ENCODE assay signal across 36 cellular contexts in genomic region chr9:29968831-29969230, GRCh38.
"Had no signal": no experiment of that assay in that cellular context is flagged by ENCODE, and none has a peak within 500 bp of the region (broad histone marks: within the 10 kb centered on the region; RNA-seq: fewer than 3 reads in every experiment).

No MANE protein-coding gene starts in this region.

- H3K9me3 Mint-ChIP-seq: activated CD8-positive, alpha-beta T cell treated with anti-CD3 and anti-CD28 coated beads for 36 hours; activated naive CD4-positive, alpha-beta T cell treated with anti-CD3 and anti-CD28 coated beads for 36 hours; activated naive CD4-positive, alpha-beta T cell treated with anti-CD3 and anti-CD28 coated beads, Interleukin-2, amount 50 U/mL, for 24 hours; activated naive CD8-positive, alpha-beta T cell treated with anti-CD3 and anti-CD28 coated beads for 36 hours; activated naive CD8-positive, alpha-beta T cell treated with anti-CD3 and anti-CD28 coated beads, Interleukin-2, amount 50 U/mL, for 24 hours; activated T-helper 1 cell treated with anti-CD3 and anti-CD28 coated beads, Interleukin-12 subunit alpha, Interleukin-12 subunit beta, Interleukin-2, Interleukin-4 antibody, amounts not matched to agents 30 ng/mL and 10 ng/mL and 1 ng/mL, durations not matched to agents 14 hours and 24 hours and 36 hours; brain; T-helper 2 cell treated with Interferon-gamma antibody and Interleukin-4, amounts not matched to agents 5 μg/mL and 100 μg/mL, for 36 hours had no signal

- H3K4me1 Mint-ChIP-seq: activated B cell treated with CpG ODN at 0.5 μM for 24 hours; activated naive CD4-positive, alpha-beta T cell treated with anti-CD3 and anti-CD28 coated beads, Interleukin-2, amount 50 U/mL, for 24 hours; activated naive CD8-positive, alpha-beta T cell treated with anti-CD3 and anti-CD28 coated beads for 36 hours; activated naive CD8-positive, alpha-beta T cell treated with anti-CD3 and anti-CD28 coated beads, Interleukin-2, amount 50 U/mL, for 24 hours; brain; central memory CD8-positive, alpha-beta T cell; T-helper 17 cell had no signal

- H3K4me3 Mint-ChIP-seq: activated B cell treated with CpG ODN at 0.5 μM for 24 hours; activated CD8-positive, alpha-beta T cell treated with anti-CD3 and anti-CD28 coated beads for 36 hours; activated naive CD4-positive, alpha-beta T cell treated with anti-CD3 and anti-CD28 coated beads for 36 hours; activated naive CD4-positive, alpha-beta T cell treated with anti-CD3 and anti-CD28 coated beads, Interleukin-2, amount 50 U/mL, for 24 hours; activated naive CD8-positive, alpha-beta T cell treated with anti-CD3 and anti-CD28 coated beads for 36 hours; activated naive CD8-positive, alpha-beta T cell treated with anti-CD3 and anti-CD28 coated beads, Interleukin-2, amount 50 U/mL, for 24 hours; activated T-helper 1 cell treated with anti-CD3 and anti-CD28 coated beads, Interleukin-12 subunit alpha, Interleukin-12 subunit beta, Interleukin-2, Interleukin-4 antibody, amounts not matched to agents 30 ng/mL and 10 ng/mL and 1 ng/mL, durations not matched to agents 14 hours and 24 hours and 36 hours; brain; central memory CD8-positive, alpha-beta T cell; T-helper 17 cell; T-helper 2 cell treated with Interferon-gamma antibody and Interleukin-4, amounts not matched to agents 5 μg/mL and 100 μg/mL, for 36 hours had no signal

- H3K27ac Mint-ChIP-seq: activated B cell treated with CpG ODN at 0.5 μM for 24 hours; activated CD8-positive, alpha-beta T cell treated with anti-CD3 and anti-CD28 coated beads for 36 hours; activated naive CD4-positive, alpha-beta T cell treated with anti-CD3 and anti-CD28 coated beads for 36 hours; activated naive CD4-positive, alpha-beta T cell treated with anti-CD3 and anti-CD28 coated beads, Interleukin-2, amount 50 U/mL, for 24 hours; activated naive CD8-positive, alpha-beta T cell treated with anti-CD3 and anti-CD28 coated beads for 36 hours; activated naive CD8-positive, alpha-beta T cell treated with anti-CD3 and anti-CD28 coated beads, Interleukin-2, amount 50 U/mL, for 24 hours; activated T-helper 1 cell treated with anti-CD3 and anti-CD28 coated beads, Interleukin-12 subunit alpha, Interleukin-12 subunit beta, Interleukin-2, Interleukin-4 antibody, amounts not matched to agents 30 ng/mL and 10 ng/mL and 1 ng/mL, durations not matched to agents 14 hours and 24 hours and 36 hours; activated T-helper 2 cell treated with anti-CD3 and anti-CD28 coated beads, Interferon-gamma antibody, Interleukin-2, Interleukin-4, amounts not matched to agents 10 μg/mL and 5 μg/mL and 100 μg/mL, durations not matched to agents 14 hours and 24 hours and 36 hours; brain; T-helper 17 cell; T-helper 2 cell treated with Interferon-gamma antibody and Interleukin-4, amounts not matched to agents 5 μg/mL and 100 μg/mL, for 36 hours had no signal

- FAIRE-seq: colon, endometrium, endothelial cell of umbilical vein had no signal

- H3K27me3 ChIP-seq: adrenal gland, cardiac muscle cell, esophagus squamous epithelium, gastroesophageal sphincter had no signal

- H3K36me3 ChIP-seq: adrenal gland, breast epithelium, cardiac muscle cell, esophagus squamous epithelium, gastroesophageal sphincter, WERI-Rb-1 had no signal

- H3K36me3 Mint-ChIP-seq: activated naive CD4-positive, alpha-beta T cell treated with anti-CD3 and anti-CD28 coated beads, Interleukin-2, amount 50 U/mL, for 24 hours; activated naive CD8-positive, alpha-beta T cell treated with anti-CD3 and anti-CD28 coated beads for 36 hours; brain had no signal

- ATAC-seq: activated CD4-positive, CD25-positive, alpha-beta regulatory T cell treated with anti-CD3 and anti-CD28 coated beads, Interleukin-2, amount 50 U/mL, for 24 hours; activated CD8-positive, alpha-beta T cell treated with anti-CD3 and anti-CD28 coated beads for 36 hours; activated naive CD8-positive, alpha-beta T cell treated with anti-CD3 and anti-CD28 coated beads, Interleukin-2, amount 50 U/mL, for 24 hours; gastroesophageal sphincter; T-helper 17 cell had no signal

- H3K27me3 Mint-ChIP-seq: activated B cell treated with CpG ODN at 0.5 μM for 24 hours; activated CD8-positive, alpha-beta T cell treated with anti-CD3 and anti-CD28 coated beads for 36 hours; activated naive CD4-positive, alpha-beta T cell treated with anti-CD3 and anti-CD28 coated beads, Interleukin-2, amount 50 U/mL, for 24 hours; activated naive CD8-positive, alpha-beta T cell treated with anti-CD3 and anti-CD28 coated beads for 36 hours; activated naive CD8-positive, alpha-beta T cell treated with anti-CD3 and anti-CD28 coated beads, Interleukin-2, amount 50 U/mL, for 24 hours; central memory CD8-positive, alpha-beta T cell; T-helper 17 cell had no signal

- DNase-seq: activated B cell treated with CpG ODN at 0.5 μM for 24 hours; activated CD4-positive, alpha-beta T cell treated with anti-CD3 and anti-CD28 coated beads for 48 hours; activated CD4-positive, alpha-beta T cell treated with anti-CD3 and anti-CD28 coated beads, Interleukin-2, amount 50 U/mL, for 1 hour; activated CD4-positive, alpha-beta T cell treated with anti-CD3 and anti-CD28 coated beads, Interleukin-2, amount 50 U/mL, for 48 hours; activated CD8-positive, alpha-beta memory T cell treated with anti-CD3 and anti-CD28 coated beads for 24 hours; activated CD8-positive, alpha-beta T cell treated with anti-CD3 and anti-CD28 coated beads for 36 hours; activated effector memory CD4-positive, alpha-beta T cell treated with anti-CD3 and anti-CD28 coated beads, Interleukin-2, amount 50 U/mL, for 16 hours; activated naive CD4-positive, alpha-beta T cell treated with anti-CD3 and anti-CD28 coated beads for 36 hours; activated naive CD8-positive, alpha-beta T cell treated with anti-CD3 and anti-CD28 coated beads for 36 hours; activated naive CD8-positive, alpha-beta T cell treated with anti-CD3 and anti-CD28 coated beads, Interleukin-2, amount 50 U/mL, for 24 hours; activated T-cell treated with anti-CD3 and anti-CD28 coated beads, Interleukin-2, amount 50 U/mL, for 1 hour; activated T-cell treated with anti-CD3 and anti-CD28 coated beads, Interleukin-2, amount 50 U/mL, for 48 hours; adrenal gland; amygdala; aorta; effector CD8-positive, alpha-beta T cell; esophagus squamous epithelium; foreskin melanocyte; T-helper 1 cell; T-helper 17 cell; T1000; WERI-Rb-1 had no signal

- H3K27ac ChIP-seq: adrenal gland, breast epithelium, cardiac muscle cell, epithelial cell of prostate, esophagus squamous epithelium, gastroesophageal sphincter, WERI-Rb-1 had no signal

- H3K9me3 ChIP-seq: adrenal gland, breast epithelium, esophagus squamous epithelium, gastroesophageal sphincter had no signal

- H3K4me1 ChIP-seq: adrenal gland, breast epithelium, esophagus squamous epithelium, gastroesophageal sphincter had no signal

- H3K4me3 ChIP-seq: adrenal gland, breast epithelium, cardiac muscle cell, esophagus squamous epithelium, gastroesophageal sphincter had no signal
